ENCODE assay signal across 11 cellular contexts in the genomic region with DNA sequence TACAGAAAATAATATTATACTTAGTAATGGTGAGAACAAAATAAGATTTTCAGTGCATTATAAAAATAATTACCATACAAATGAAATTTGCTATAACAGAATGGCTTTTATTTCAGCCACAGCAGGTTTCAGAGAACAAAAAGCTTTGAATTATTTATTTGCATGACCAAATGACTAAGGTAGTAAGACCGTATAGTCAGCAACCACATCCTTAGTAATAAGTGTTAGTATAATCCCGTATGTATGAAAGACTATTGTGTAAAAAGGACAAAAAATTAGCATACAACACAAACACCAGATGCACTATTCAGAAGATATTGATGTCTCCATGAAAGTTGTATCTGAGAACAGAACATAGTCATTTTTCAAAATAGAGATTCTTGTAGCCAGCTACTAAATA. TPM values are rescaled to one million over a fixed set of nuclear protein-coding genes. Genes with fewer than 3 reads are reported as not detected.
A peak's percentile ranks its signal among the peaks of the same experiment; 100 is the strongest.
DNase-seq lines count a peak whose midpoint lies in the region; ATAC-seq, FAIRE-seq and TF ChIP-seq lines count a peak whose summit lies in the region.
"Had no signal": no experiment of that assay in that cellular context is flagged by ENCODE, and none has a peak within 500 bp of the region (broad histone marks: within the 10 kb centered on the region; RNA-seq: fewer than 3 reads in every experiment).

No MANE protein-coding gene starts in this region.

- H3K27me3 ChIP-seq in bronchial epithelial cell (ENCODE audit: control insufficient read depth, insufficient read depth, low read length), result no peaks in the 10 kb centered on the region
- H3K27me3 ChIP-seq: BLaER1 treated with 17β-estradiol and CSF1 and Interleukin-3, amounts not matched to agents 10 nM and 100 nM; MG63 had no signal

- DNase-seq in A172 (ENCODE audit: low spot score) (peak; percentile 71), bronchial epithelial cell (ENCODE audit: low read depth) (peak; percentile 89), NCI-H446 (lab: John Stamatoyannopoulos, UW) (no peak), D721Med (ENCODE audit: insufficient read length, low spot score) (no peak), head of caudate nucleus (no peak), pons (ENCODE audit: low spot score) (no peak)
- DNase-seq: MG63, T-helper 1 cell had no signal

- no peak for TF ChIP-seq CTCF in bronchial epithelial cell (IDR thresholded peaks at IDR 0.05; ENCODE audit: insufficient read depth, low read length, severe bottlenecking)
- TF ChIP-seq CTCF in D721Med (IDR thresholded peaks at IDR 0.05; ENCODE audit: insufficient read depth, missing control alignments), result no peak

- FAIRE-seq in bronchial epithelial cell (lab: Jason Lieb, UNC), result no peak
- FAIRE-seq in D721Med (lab: Jason Lieb, UNC), result no peak

- no peaks in the 10 kb centered on the region for H3K36me3 ChIP-seq in bronchial epithelial cell (ENCODE audit: control insufficient read depth, insufficient read depth, low read length)
- H3K36me3 ChIP-seq: MG63 had no signal

- intact Hi-C loops in head of caudate nucleus (cut with DNase I), result no loop called here

- ATAC-seq in GM19395 (IDR thresholded peaks at IDR 0.05; ENCODE audit: unreplicated experiment), result peak; percentile 48
- peak; percentile 33 for ATAC-seq in HG03196 (IDR thresholded peaks at IDR 0.05; ENCODE audit: unreplicated experiment)

- H3K4me3 ChIP-seq in bronchial epithelial cell (ENCODE audit: low read depth, low read length), result no peak overlapping the region
- H3K4me3 ChIP-seq: BLaER1 treated with 17β-estradiol and CSF1 and Interleukin-3, amounts not matched to agents 10 nM and 100 nM; MG63 had no signal

RNA-seq across cellular contexts. Expression of a gene that starts 12.2 kb away (rescaled TPM):
- 23.9 and 24.8 TPM in 2 replicates for total RNA-seq in A172 (2014; rRNA removed; shearing (Covaris generic))
- 20.3 and 27.9 TPM in 2 replicates for total RNA-seq in bronchial epithelial cell

Comparison
In these comparisons a context has a peak if more than half of its experiments do, and no peak if none do; other contexts are left out.
1. DNase-seq: peak in A172 (single experiment) and bronchial epithelial cell (single experiment); none in NCI-H446 (0 of 2), D721Med (single experiment), head of caudate nucleus (0 of 42) and pons (single experiment).